Comparison of ENCODE assay signal across 10 cellular contexts in the genomic region with DNA sequence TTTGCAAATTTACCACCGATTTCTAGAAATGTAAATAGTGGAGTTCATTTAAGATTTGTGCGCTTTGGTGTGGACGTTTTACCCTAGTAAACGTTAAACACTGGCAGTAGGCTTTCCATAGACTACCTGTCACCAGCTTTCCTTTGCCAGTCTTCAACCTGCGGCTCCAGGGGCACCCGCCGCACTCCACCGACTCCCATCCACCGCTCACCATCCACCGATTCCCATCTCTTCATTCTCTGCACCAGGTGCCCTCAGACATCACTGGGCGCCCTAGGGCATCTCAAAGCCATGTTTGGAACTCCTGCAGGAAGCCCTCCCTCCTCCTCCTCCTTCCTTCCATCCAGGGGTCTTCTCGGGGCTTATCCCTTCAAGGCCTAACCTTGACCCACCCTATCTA. TPM values are rescaled to one million over a fixed set of nuclear protein-coding genes. Genes with fewer than 3 reads are reported as not detected.
A peak's percentile ranks its signal among the peaks of the same experiment; 100 is the strongest.
DNase-seq lines count a peak whose midpoint lies in the region; ATAC-seq, FAIRE-seq and TF ChIP-seq lines count a peak whose summit lies in the region.
"Had no signal": no experiment of that assay in that cellular context is flagged by ENCODE, and none has a peak within 500 bp of the region (broad histone marks: within the 10 kb centered on the region; RNA-seq: fewer than 3 reads in every experiment).

No MANE protein-coding gene starts in this region.

- H3K27ac ChIP-seq in CD8-positive, alpha-beta T cell (ENCODE audit: low read depth, low read length) = no peak overlapping the region
- no peak overlapping the region for H3K27ac ChIP-seq in Karpas-422 (ENCODE audit: low read length)
- H3K27ac ChIP-seq in K562 (ENCODE audit: extremely low read depth, low read depth, low read length) = no peak overlapping the region
- H3K27ac ChIP-seq in neural progenitor cell = no peak overlapping the region

- H3F3A ChIP-seq in neural progenitor cell (ENCODE audit: low read depth) = peaks cover 4% of the 10 kb centered on the region

- H2AFZ ChIP-seq in Karpas-422 (ENCODE audit: low read length) (no peak overlapping the region), K562 (ENCODE audit: low read depth, low read length) (no peak overlapping the region), neural progenitor cell (replicated peaks) (no peak overlapping the region)

- peak overlapping the region; percentile 99 for H3K4me3 Mint-ChIP-seq in CD8-positive, alpha-beta T cell
- H3K4me3 Mint-ChIP-seq in neural progenitor cell = peak overlapping the region; percentile 98

- no peaks in the 10 kb centered on the region for H3K9me3 ChIP-seq in CD8-positive, alpha-beta T cell (ENCODE audit: low read length)
- H3K9me3 ChIP-seq in Karpas-422 (ENCODE audit: low read length) (no peaks in the 10 kb centered on the region), K562 (replicated peaks; ENCODE audit: control insufficient read depth, insufficient read depth, low read depth, low read length) (no peaks in the 10 kb centered on the region), neural progenitor cell (ENCODE audit: low read depth) (no peaks in the 10 kb centered on the region)

- 72% methylated on average over 12 of the region's 12 CpGs for WGBS in K562 (ENCODE audit: insufficient coverage, low coverage, missing lambda C conversion rate)

- no peak for TF ChIP-seq EP300 in K562 (IDR thresholded peaks at IDR 0.05; ENCODE audit: low read length)

- TF ChIP-seq CTCF in CD8-positive, alpha-beta T cell (IDR thresholded peaks at IDR 0.05) = no peak
- no peak for TF ChIP-seq CTCF in K562 (IDR thresholded peaks at IDR 0.05 in 2 of 3, conservative IDR thresholded peaks at IDR 0.05 in 1 of 3; ENCODE audit: insufficient read depth in 2 of 3, low read depth in 1 of 3, low read length in 3 of 3)
- no peak for TF ChIP-seq CTCF in neural progenitor cell (IDR thresholded peaks at IDR 0.05)
- TF ChIP-seq CTCF in D721Med (IDR thresholded peaks at IDR 0.05; ENCODE audit: insufficient read depth, missing control alignments) = no peak

- peaks cover 3% of the 10 kb centered on the region for H3K9me1 ChIP-seq in K562 (ENCODE audit: control insufficient read depth, insufficient read depth, low read length)

- H3K9ac ChIP-seq in Karpas-422 (ENCODE audit: low read length) (peak overlapping the region; percentile 82), K562 (ENCODE audit: insufficient read depth in 1 of 2, low read depth in 2 of 2, low read length in 2 of 2) (peak overlapping the region in 1 of 2 experiments; percentile 95; a peak in 1 of 4 replicates), neural progenitor cell (no peak overlapping the region)

- H3K36me3 ChIP-seq in CD8-positive, alpha-beta T cell (ENCODE audit: insufficient read depth, low read length) = no peaks in the 10 kb centered on the region
- no peaks in the 10 kb centered on the region for H3K36me3 ChIP-seq in Karpas-422 (ENCODE audit: insufficient read depth, low read length)
- peaks cover 18% of the 10 kb centered on the region; the same call in 2 of the 3 replicates for H3K36me3 ChIP-seq in K562 (ENCODE audit: control insufficient read depth, insufficient read depth, low read length)
- no peaks in the 10 kb centered on the region for H3K36me3 ChIP-seq in neural progenitor cell

- H3K79me2 ChIP-seq in Karpas-422 (ENCODE audit: low read length) (peaks cover 29% of the 10 kb centered on the region), K562 (ENCODE audit: control insufficient read depth, insufficient read depth, low read length) (peaks cover 23% of the 10 kb centered on the region), neural progenitor cell (ENCODE audit: low read depth) (peaks cover 16% of the 10 kb centered on the region)

- no peak for TF ChIP-seq POLR2A in K562 (conservative IDR thresholded peaks at IDR 0.05)

- intact Hi-C loops in CD8-positive, alpha-beta T cell (cut with DNase I, micrococcal nuclease) = loop anchor here in 1 of 2 experiments (2.0 kb wide), 2 partner anchors 19 to 29 kb away; no protein-coding TSS in a partner anchor
- intact Hi-C loops in K562 (cut with micrococcal nuclease) = no loop called here

- H3K4me1 Mint-ChIP-seq in CD8-positive, alpha-beta T cell (ENCODE audit: low read depth) = peaks cover 49% of the 10 kb centered on the region
- peaks cover 18% of the 10 kb centered on the region for H3K4me1 Mint-ChIP-seq in neural progenitor cell

- BruUV-seq in K562 (replicated peaks; lab: Mats Ljungman, UMichigan) = no TSS peak

- POLR2A ChIA-PET in CD8-positive, alpha-beta T cell (lab: Charles Lee) = interaction anchor here (1.6 to 3.3 kb wide), 3 partner anchors 14 to 132 kb away, joined by 4 to 41 read pairs (median 10); no protein-coding TSS in a partner anchor
- POLR2A ChIA-PET in K562 (lab: Yijun Ruan, JAX) = interaction anchor here (0.6 to 1.1 kb wide), 3 partner anchors 11 to 18 kb away, joined by 3 to 4 read pairs (median 3); no protein-coding TSS in a partner anchor

- H3K4me1 ChIP-seq in CD8-positive, alpha-beta T cell (ENCODE audit: insufficient read depth, low read length) = peaks cover 25% of the 10 kb centered on the region
- H3K4me1 ChIP-seq in Karpas-422 (ENCODE audit: low read length) (peaks cover 29% of the 10 kb centered on the region), K562 (replicated peaks in 1 of 2; ENCODE audit: control insufficient read depth in 2 of 2, insufficient read depth in 2 of 2, low read length in 2 of 2) (peaks cover 19 to 24% of the 10 kb centered on the region in 2 experiments), neural progenitor cell (peaks cover 5% of the 10 kb centered on the region)

- no peak overlapping the region for H3K4me3 ChIP-seq in CD8-positive, alpha-beta T cell (ENCODE audit: low read depth, low read length)
- H3K4me3 ChIP-seq in Karpas-422 (ENCODE audit: low read length) (peak overlapping the region; percentile 97; the same call in 1 of the 2 replicates), K562 (no peak overlapping the region), neural progenitor cell (no peak overlapping the region)

- H3K27ac Mint-ChIP-seq in CD8-positive, alpha-beta T cell = peak overlapping the region; percentile 99
- H3K27ac Mint-ChIP-seq in neural progenitor cell = no peak overlapping the region

- H3K27me3 Mint-ChIP-seq in CD8-positive, alpha-beta T cell (ENCODE audit: low read depth) = no peaks in the 10 kb centered on the region
- H3K27me3 Mint-ChIP-seq in neural progenitor cell (ENCODE audit: insufficient read depth, low read depth) = peaks cover 4% of the 10 kb centered on the region

- H3K36me3 Mint-ChIP-seq in CD8-positive, alpha-beta T cell = peaks cover 31% of the 10 kb centered on the region
- no peaks in the 10 kb centered on the region for H3K36me3 Mint-ChIP-seq in neural progenitor cell

- CTCF ChIA-PET in CD8-positive, alpha-beta T cell (lab: Charles Lee) = no interaction called here
- CTCF ChIA-PET in K562 (lab: Yijun Ruan, JAX; ENCODE audit: low intra/inter-chr PET ratio) = no interaction called here

- H3K9me3 Mint-ChIP-seq in CD8-positive, alpha-beta T cell = no peaks in the 10 kb centered on the region
- H3K9me3 Mint-ChIP-seq in neural progenitor cell = no peaks in the 10 kb centered on the region

- ATAC-seq in CD8-positive, alpha-beta T cell = no peak
- ATAC-seq in K562 = no peak

- H3K27me3 ChIP-seq in CD8-positive, alpha-beta T cell (ENCODE audit: insufficient read depth, low read length) = no peaks in the 10 kb centered on the region
- no peaks in the 10 kb centered on the region for H3K27me3 ChIP-seq in Karpas-422 (ENCODE audit: low read length)
- H3K27me3 ChIP-seq in K562 (ENCODE audit: control insufficient read depth in 2 of 2, insufficient read depth in 2 of 2, low read length in 2 of 2) = no peaks in the 10 kb centered on the region
- no peaks in the 10 kb centered on the region for H3K27me3 ChIP-seq in neural progenitor cell

- no peak for TF ChIP-seq RAD21 in K562 (CRISPR knock-in tag; conservative IDR thresholded peaks at IDR 0.05 in 1 of 2, IDR thresholded peaks at IDR 0.05 in 1 of 2)

- no peaks in the 10 kb centered on the region for H3K9me2 ChIP-seq in Karpas-422 (replicated peaks; ENCODE audit: insufficient read depth, low read length)

- no peak for DNase-seq in CD8-positive, alpha-beta T cell
- no peak for DNase-seq in Karpas-422
- no peak for DNase-seq in K562 (ENCODE audit: extremely low read depth in 1 of 4, low spot score in 3 of 4)
- no peak for DNase-seq in neural progenitor cell (ENCODE audit: low spot score)
- no peak for DNase-seq in medulla oblongata (ENCODE audit: extremely low spot score)
- no peak for DNase-seq in D721Med (ENCODE audit: insufficient read length, low spot score)
- DNase-seq in KBM-7 = no peak
- no peak for DNase-seq in stimulated activated CD4-positive, alpha-beta T cell treated with anti-CD3 and anti-CD28 coated beads, Interleukin-1b, Interleukin-23, amount 100 ng/mL, for 48 hours
- DNase-seq: left cardiac atrium; stimulated activated naive CD4-positive, alpha-beta T cell had no signal

- FAIRE-seq in K562 (lab: Jason Lieb, UNC) (no peak), D721Med (lab: Jason Lieb, UNC) (no peak)

- H3K4me2 ChIP-seq in Karpas-422 (ENCODE audit: low read depth, low read length, poor library complexity, severe bottlenecking) = peak overlapping the region; percentile 74
- peak overlapping the region; percentile 88 for H3K4me2 ChIP-seq in K562 (ENCODE audit: insufficient read depth, low read length)
- peak overlapping the region; percentile 92 for H3K4me2 ChIP-seq in neural progenitor cell

- H4K20me1 ChIP-seq in Karpas-422 (ENCODE audit: insufficient read depth, low read depth, low read length) = peaks cover 8% of the 10 kb centered on the region; the same call in 1 of the 2 replicates
- 0 out of 2 replicates have a peak, but pooled peaks cover 3% of the 10 kb centered on the region for H4K20me1 ChIP-seq in K562 (replicated peaks; ENCODE audit: control insufficient read depth, insufficient read depth, low read length)
- no peaks in the 10 kb centered on the region for H4K20me1 ChIP-seq in neural progenitor cell (ENCODE audit: low read depth)

- in situ Hi-C loops in K562 (cut with MboI) = no loop called here
- in situ Hi-C loops in KBM-7 (cut with MboI; ENCODE audit: low pct_unique_long_range_greater_than_20kb, low sequenced_read_pairs) = no loop called here

RNA-seq across cellular contexts. Expression of a gene that starts 1.4 kb away (rescaled TPM):
- total RNA-seq in CD8-positive, alpha-beta T cell = 100 to 1,000 TPM; 129 to 131 TPM
- total RNA-seq in Karpas-422 (2014; rRNA removed; shearing (Covaris generic); ENCODE audit: low replicate concordance) = 14.5 and 41.1 TPM in 2 replicates
- total RNA-seq in K562 (2011; cell fraction: chromatin; rRNA removed; ENCODE audit: low replicate concordance) = 41.6 and 134 TPM in 2 replicates
- 104 and 127 TPM in 2 replicates for total RNA-seq in K562 (2011; cell fraction: nucleolus; rRNA removed)
- 53.1 and 59.0 TPM in 2 replicates for total RNA-seq in K562 (2011; cell fraction: nucleoplasm; rRNA removed)
- total RNA-seq in K562 (2014; rRNA removed) = 19.8 and 23.1 TPM in 2 replicates
- 2.7 and 3.3 TPM in 2 replicates for total RNA-seq in K562 (2014; rRNA removed; fragmentation: Illumina TruSeq; extraction: Trizol)
- total RNA-seq in K562 (2015; rRNA removed; fragmentation: Illumina TruSeq; extraction: Trizol) = 11.1 and 12.6 TPM in 2 replicates
- 25.6 and 31.1 TPM in 2 replicates for total RNA-seq in K562 (2021)
- polyA plus RNA-seq in K562 (2011; rRNA removed) = 6.4 and 13.9 TPM in 2 replicates
- 8.3 and 24.8 TPM in 2 replicates for polyA plus RNA-seq in K562 (2011; cell fraction: cytosol; rRNA removed)
- 60.3 and 105 TPM in 2 replicates for polyA plus RNA-seq in K562 (2011; cell fraction: nucleus; rRNA removed)
- polyA plus RNA-seq in K562 (2012) = 21.4 and 42.0 TPM in 2 replicates
- 4.1 and 9.6 TPM in 2 replicates for polyA plus RNA-seq in K562 (2014; fragmentation: Illumina TruSeq; extraction: Trizol)
- under 1 TPM; 0.06 to 0.98 TPM for polyA plus RNA-seq in K562 (2014; fragmentation: Nextera tagmentation; extraction: Ambion mirVana)
- 22.1 and 26.3 TPM in 2 replicates for polyA plus RNA-seq in K562 (2014; rRNA removed)
- polyA minus RNA-seq in K562 (2011; rRNA and poly(A)+ RNA removed) = 2.1 and 3.0 TPM in 2 replicates
- polyA minus RNA-seq in K562 (2011; cell fraction: cytosol; rRNA and poly(A)+ RNA removed) = 8.8 and 9.3 TPM in 2 replicates
- polyA minus RNA-seq in K562 (2011; cell fraction: nucleus; rRNA and poly(A)+ RNA removed) = 28.7 and 31.2 TPM in 2 replicates
- 8.3 and 21.8 TPM in 2 replicates for total RNA-seq in neural progenitor cell (ENCODE audit: low replicate concordance)
